ENCODE assay signal across 10 cellular contexts in genomic region chr2:227608469-227609338, GRCh38. TPM values are rescaled to one million over a fixed set of nuclear protein-coding genes. Genes with fewer than 3 reads are reported as not detected.
DNase-seq lines count a peak whose midpoint lies in the region; ATAC-seq and TF ChIP-seq lines count a peak whose summit lies in the region.
"Had no signal": no experiment of that assay in that cellular context is flagged by ENCODE, and none has a peak within 500 bp of the region (broad histone marks: within the 10 kb centered on the region; RNA-seq: fewer than 3 reads in every experiment).

No MANE protein-coding gene starts in this region.

- no peaks in the 10 kb centered on the region for H3K27me3 Mint-ChIP-seq in Calu3 (ENCODE audit: unreplicated experiment)

- H3K4me1 Mint-ChIP-seq in Calu3 (ENCODE audit: low read depth, unreplicated experiment), result peaks cover 12% of the 10 kb centered on the region

- no TSS peak for BruUV-seq in Calu3 (replicated peaks; lab: Mats Ljungman, UMichigan)

- CTCF ChIA-PET in Calu3 (lab: Charles Lee), result interaction anchor here (0.6 kb wide), 1 partner anchor 42 kb away, joined by 5 read pairs; no protein-coding TSS in a partner anchor

- no peak overlapping the region for H3K27ac Mint-ChIP-seq in Calu3 (ENCODE audit: unreplicated experiment)

- no peak overlapping the region for H3K4me3 Mint-ChIP-seq in Calu3 (ENCODE audit: low read depth, unreplicated experiment)

- peak; percentile 55 for ATAC-seq in GM19463 (IDR thresholded peaks at IDR 0.05; ENCODE audit: unreplicated experiment)

- H3K36me3 Mint-ChIP-seq in Calu3 (ENCODE audit: insufficient read depth, unreplicated experiment), result no peaks in the 10 kb centered on the region

- DNase-seq in DMS153 (lab: John Stamatoyannopoulos, UW) (peak; percentile 51), MV-4-11 (lab: John Stamatoyannopoulos, UW) (peak; percentile 91), globus pallidus (ENCODE audit: low spot score) (peak; percentile 37), erythroblast (lab: John Stamatoyannopoulos, UW) (no peak), HuH-7.5 (ENCODE audit: low spot score) (no peak), Calu3 (no peak), NCI-H187 treated with DMSO at 0.1 percent for 48 hours (lab: John Stamatoyannopoulos, UW) (no peak)
- DNase-seq: SHP77 treated with DMSO at 0.1 percent for 48 hours had no signal

- no peak for TF ChIP-seq CTCF in Calu3 (IDR thresholded peaks at IDR 0.05; ENCODE audit: unreplicated experiment)

- H3K9me3 Mint-ChIP-seq in Calu3 (ENCODE audit: low read depth, unreplicated experiment), result no peaks in the 10 kb centered on the region

- TF ChIP-seq POLR2A in erythroblast (IDR thresholded peaks at IDR 0.05; ENCODE audit: low read length), result no peak

- intact Hi-C loops in Calu3 (cut with micrococcal nuclease; ENCODE audit: unreplicated experiment), result no loop called here

RNA-seq across cellular contexts. Expression of gene SCYGR3, which starts 5.9 kb away (rescaled TPM):
- not detected in 2 replicates for total RNA-seq in Calu3 (2022)
- total RNA-seq: astrocyte had no signal

RNA-seq across cellular contexts. Expression of gene SCYGR4, which starts 8.6 kb away (rescaled TPM):
- total RNA-seq in Calu3 (2022), result 0.22 TPM in 1 of 2 replicates, not detected in the other
- total RNA-seq: astrocyte had no signal

RNA-seq across cellular contexts. Expression of gene SCYGR2, which starts 10.0 kb away (rescaled TPM):
- not detected in 2 replicates for total RNA-seq in Calu3 (2022)
- total RNA-seq: astrocyte had no signal

RNA-seq across cellular contexts. Expression of gene SCYGR5, which starts 57.9 kb away (rescaled TPM):
- total RNA-seq in Calu3 (2022), result not detected in 2 replicates
- total RNA-seq: astrocyte had no signal

Comparison
In these comparisons a context has a peak if more than half of its experiments do, and no peak if none do; other contexts are left out.
1. DNase-seq: peak in DMS153 (single experiment), MV-4-11 (single experiment) and globus pallidus (single experiment); none in erythroblast (0 of 2), HuH-7.5 (single experiment), Calu3 (single experiment) and NCI-H187 treated with DMSO at 0.1 percent for 48 hours (single experiment).